In the genomic region with DNA sequence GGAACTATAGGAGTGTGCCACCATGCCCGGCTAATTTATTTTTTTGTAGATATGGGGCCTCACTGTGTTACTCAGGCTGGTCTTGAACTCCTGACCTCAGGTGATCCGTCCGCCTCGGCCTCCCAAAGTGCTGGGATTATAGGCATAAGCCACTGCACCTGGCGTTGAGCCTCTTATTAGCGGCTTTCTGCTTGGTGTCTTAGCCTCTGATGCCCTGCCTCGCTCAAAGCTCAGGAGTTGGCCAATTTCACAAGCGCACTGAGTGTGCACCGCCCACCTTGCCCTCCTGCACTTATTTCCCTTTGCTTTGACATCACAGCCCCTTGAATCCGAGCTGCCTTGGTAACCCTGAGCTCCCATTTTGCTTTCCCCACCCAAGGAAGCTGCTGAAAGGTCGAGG, we compare ENCODE assay signal across 1 cellular context.
TF ChIP-seq lines count a peak whose summit lies in the region.

No MANE protein-coding gene starts in this region.

TF ChIP-seq in K562, 482 proteins besides CTCF, POLR2A, EP300 and RAD21:
- TF ChIP-seq POLR2AphosphoS2 (IDR thresholded peaks at IDR 0.05; ENCODE audit: low read length): 0 out of 2 replicates have a peak, but pooled peaks have one; percentile 38
- no peak for TF ChIP-seq L3MBTL2 (IDR thresholded peaks at IDR 0.05)
TF ChIP-seq in K562: peak in this region for 1.
